1 cellular context compared by ENCODE assay signal in genomic region chr1:225941220-225941948, GRCh38.
TF ChIP-seq lines count a peak whose summit lies in the region.

LEFTY2 (minus strand) TSS chr1:225941220; CDS start chr1:225941140, 80 bp downstream.

TF ChIP-seq in GM23338, 12 proteins besides CTCF, POLR2A, EP300 and RAD21 (continued from another document):
- TF ChIP-seq ZNF462 (CRISPR knock-in tag; IDR thresholded peaks at IDR 0.05) (no peak), REST (IDR thresholded peaks at IDR 0.05; ENCODE audit: unreplicated experiment) (no peak), EZH2 (IDR thresholded peaks at IDR 0.05; ENCODE audit: low read depth, unreplicated experiment) (no peak), ETS1 (IDR thresholded peaks at IDR 0.05) (no peak), STAT1 (IDR thresholded peaks at IDR 0.05; ENCODE audit: unreplicated experiment) (no peak), JUNB (IDR thresholded peaks at IDR 0.05; ENCODE audit: unreplicated experiment) (no peak), POLR2AphosphoS5 (IDR thresholded peaks at IDR 0.05; ENCODE audit: low read depth) (no peak), ZNF114 (CRISPR knock-in tag; IDR thresholded peaks at IDR 0.05) (no peak), ZNF331 (CRISPR knock-in tag; IDR thresholded peaks at IDR 0.05; ENCODE audit: low read depth) (no peak), NANOG (IDR thresholded peaks at IDR 0.05; ENCODE audit: borderline replicate concordance) (no peak), CREB1 (CRISPR knock-in tag; IDR thresholded peaks at IDR 0.05; ENCODE audit: low read depth) (no peak)
